Comparison of ENCODE assay signal across 1 cellular context in genomic region chr16:8740775-8741355, GRCh38.
TF ChIP-seq lines count a peak whose summit lies in the region.

No MANE protein-coding gene starts in this region.

TF ChIP-seq in liver, 16 proteins besides CTCF, POLR2A, EP300 and RAD21:
- TF ChIP-seq ZBTB33 (IDR thresholded peaks at IDR 0.05) (peak; percentile 88), NR2F2 (IDR thresholded peaks at IDR 0.05) (peak; percentile 81), REST (IDR thresholded peaks at IDR 0.05) (peak; percentile 92), HNF4G (IDR thresholded peaks at IDR 0.05) (peak; percentile 90), GABPA (IDR thresholded peaks at IDR 0.05 in 1 of 2, conservative IDR thresholded peaks at IDR 0.05 in 1 of 2) (peak in 1 of 2 donors; percentile 45), TAF1 (conservative IDR thresholded peaks at IDR 0.05) (peak; percentile 80), FOXA2 (IDR thresholded peaks at IDR 0.05) (peak; percentile 92), ATF3 (IDR thresholded peaks at IDR 0.05) (peak; percentile 46), RXRA (IDR thresholded peaks at IDR 0.05) (peak; percentile 79 to 88), HNF4A (conservative IDR thresholded peaks at IDR 0.05) (peak; percentile 95 to 98), MAX (IDR thresholded peaks at IDR 0.05) (peak; percentile 85), EGR1 (IDR thresholded peaks at IDR 0.05; ENCODE audit: low read depth in 2 of 2) (peak in 1 of 2 donors; percentile 45), FOXA1 (IDR thresholded peaks at IDR 0.05) (peak; percentile 93), SP1 (IDR thresholded peaks at IDR 0.05) (peak; percentile 97), YY1 (IDR thresholded peaks at IDR 0.05) (peak; percentile 94), JUND (IDR thresholded peaks at IDR 0.05) (peak; percentile 28 to 79)
